Comparison of ENCODE assay signal across 8 cellular contexts in genomic region chr15:55993804-55994539, GRCh38. TPM values are rescaled to one million over a fixed set of nuclear protein-coding genes. Genes with fewer than 3 reads are reported as not detected.
A peak's percentile ranks its signal among the peaks of the same experiment; 100 is the strongest.
DNase-seq lines count a peak whose midpoint lies in the region; ATAC-seq and TF ChIP-seq lines count a peak whose summit lies in the region.

No MANE protein-coding gene starts in this region.

- H3K4me3 Mint-ChIP-seq in stimulated activated naive B cell treated with anti-CD40 and anti-IgM and Interleukin-4, amounts not matched to agents 10 μg/mL and 1 μg/mL and 100 μg/mL, for 72 hours = peak overlapping the region; percentile 41 to 95

- in situ Hi-C loops in mammary epithelial cell (cut with MboI; ENCODE audit: low sequenced_read_pairs in 2 of 2) = loop anchor here (5.0 kb wide), 2 partner anchors 43 to 53 kb away; no protein-coding TSS in a partner anchor

- peaks cover 34% of the 10 kb centered on the region for H3K4me1 ChIP-seq in mammary epithelial cell (ENCODE audit: insufficient read depth, low read length)

- CTCF ChIA-PET in mammary epithelial cell (lab: Charles Lee; ENCODE audit: low non-redundant PET) = interaction anchor here (0.7 kb wide), 3 partner anchors 122 to 345 kb away, joined by 3 to 20 read pairs (median 5); no protein-coding TSS in a partner anchor

- no peaks in the 10 kb centered on the region for H3K9me3 ChIP-seq in mammary epithelial cell (replicated peaks; ENCODE audit: insufficient read depth, low read length)

- intact Hi-C loops in mammary epithelial cell (cut with micrococcal nuclease) (loop anchor here (1.0 to 2.0 kb wide), 3 partner anchors 46 to 97 kb away; no protein-coding TSS in a partner anchor), posterior vena cava (cut with DNase I) (no loop called here)

- H4K20me1 ChIP-seq in mammary epithelial cell (ENCODE audit: insufficient read depth, low read length) = no peaks in the 10 kb centered on the region

- TSS peak; percentile 44 for BruUV-seq in mammary epithelial cell (replicated peaks; lab: Mats Ljungman, UMichigan)

- H3K27ac ChIP-seq in mammary epithelial cell (ENCODE audit: insufficient read depth, low read depth, low read length) = peak overlapping the region; percentile 92

- no peaks in the 10 kb centered on the region for H3K9me3 Mint-ChIP-seq in stimulated activated naive B cell treated with anti-CD40 and anti-IgM and Interleukin-4, amounts not matched to agents 10 μg/mL and 1 μg/mL and 100 μg/mL, for 72 hours

- 2% methylated on average over 8 of the region's 41 CpGs for WGBS in mammary epithelial cell (ENCODE audit: low coverage, missing lambda C conversion rate)

- peak; percentile 3 to 28 for TF ChIP-seq CTCF in mammary epithelial cell (conservative IDR thresholded peaks at IDR 0.05 in 1 of 2, IDR thresholded peaks at IDR 0.05 in 1 of 2; ENCODE audit: extremely low read depth in 1 of 2, insufficient read depth in 1 of 2, low read depth in 1 of 2, low read length in 2 of 2)
- TF ChIP-seq CTCF in kidney epithelial cell (IDR thresholded peaks at IDR 0.05; ENCODE audit: insufficient read depth, low read length, poor library complexity, severe bottlenecking) = peak; percentile 13

- H3K79me2 ChIP-seq in mammary epithelial cell (ENCODE audit: insufficient read depth, low read length) = peaks cover 44% of the 10 kb centered on the region

- peaks cover 17 to 36% of the 10 kb centered on the region in 2 donors for H3K27me3 Mint-ChIP-seq in stimulated activated naive B cell treated with anti-CD40 and anti-IgM and Interleukin-4, amounts not matched to agents 10 μg/mL and 1 μg/mL and 100 μg/mL, for 72 hours

- dilution Hi-C loops in mammary epithelial cell (cut with HindIII; ENCODE audit: low sequenced_read_pairs) = no loop called here

- peak overlapping the region; percentile 79 for H3K9ac ChIP-seq in mammary epithelial cell (ENCODE audit: insufficient read depth, low read length)

- H3K4me3 ChIP-seq in mammary epithelial cell (replicated peaks in 1 of 3; ENCODE audit: insufficient read depth in 1 of 3, low read depth in 2 of 3, low read length in 3 of 3) (peak overlapping the region; percentile 69 to 93 (median 89)), kidney epithelial cell (ENCODE audit: low read depth, low read length) (peak overlapping the region; percentile 69)

- peak overlapping the region; percentile 94 for H3K4me2 ChIP-seq in mammary epithelial cell (ENCODE audit: insufficient read depth, low read depth, low read length)

- H3K27ac Mint-ChIP-seq in stimulated activated naive B cell treated with anti-CD40 and anti-IgM and Interleukin-4, amounts not matched to agents 10 μg/mL and 1 μg/mL and 100 μg/mL, for 72 hours = no peak overlapping the region

- H3K27me3 ChIP-seq in mammary epithelial cell (ENCODE audit: insufficient read depth, low read length) (no peaks in the 10 kb centered on the region), kidney epithelial cell (ENCODE audit: control insufficient read depth, insufficient read depth, low read length) (no peaks in the 10 kb centered on the region)

- H3K36me3 ChIP-seq in mammary epithelial cell (ENCODE audit: insufficient read depth, low read length) = no peaks in the 10 kb centered on the region
- H3K36me3 ChIP-seq in kidney epithelial cell (ENCODE audit: control insufficient read depth, insufficient read depth, low read length) = no peaks in the 10 kb centered on the region

- H3K4me1 Mint-ChIP-seq in stimulated activated naive B cell treated with anti-CD40 and anti-IgM and Interleukin-4, amounts not matched to agents 10 μg/mL and 1 μg/mL and 100 μg/mL, for 72 hours = peaks cover 0 to 8% of the 10 kb centered on the region in 2 donors

- ATAC-seq in GM21619 (IDR thresholded peaks at IDR 0.05; ENCODE audit: unreplicated experiment) (peak; percentile 3), HG02840 (IDR thresholded peaks at IDR 0.05; ENCODE audit: low FRiP score, unreplicated experiment) (no peak)
- no peak for ATAC-seq in stimulated activated naive B cell treated with anti-CD40 and anti-IgM and Interleukin-4, amounts not matched to agents 10 μg/mL and 1 μg/mL and 100 μg/mL, for 72 hours (replicated peaks)

- H2AFZ ChIP-seq in mammary epithelial cell (ENCODE audit: low read depth, low read length) = peak overlapping the region; percentile 97

- H3K36me3 Mint-ChIP-seq in stimulated activated naive B cell treated with anti-CD40 and anti-IgM and Interleukin-4, amounts not matched to agents 10 μg/mL and 1 μg/mL and 100 μg/mL, for 72 hours = no peaks in the 10 kb centered on the region

- peak; percentile 60 for DNase-seq in COR-L47 (lab: John Stamatoyannopoulos, UW)
- DNase-seq in NCI-H526 treated with DMSO at 0.1 percent for 48 hours (lab: John Stamatoyannopoulos, UW) = peak; percentile 57
- DNase-seq in mammary epithelial cell = peak; percentile 46
- no peak for DNase-seq in kidney epithelial cell (ENCODE audit: low read depth)
- DNase-seq in stimulated activated naive B cell treated with anti-CD40 and anti-IgM and Interleukin-4, amounts not matched to agents 10 μg/mL and 1 μg/mL and 100 μg/mL, for 72 hours = no peak
- no peak for DNase-seq in posterior vena cava (ENCODE audit: low spot score)

RNA-seq across cellular contexts. Expression of gene NEDD4, which starts 0.6 kb away (rescaled TPM):
- total RNA-seq in mammary epithelial cell (10 to 100 TPM; 27.5 to 31.6 TPM), kidney epithelial cell (26.8 and 28.0 TPM in 2 replicates), posterior vena cava (10 to 100 TPM; 13.7 to 22.6 TPM)
- polyA plus RNA-seq in mammary epithelial cell = 13.2 TPM
- polyA minus RNA-seq in mammary epithelial cell = 15.8 TPM

Comparison
In these comparisons a context has a peak if more than half of its experiments do, and no peak if none do; other contexts are left out.
1. DNase-seq: peak in COR-L47 (single experiment), NCI-H526 treated with DMSO at 0.1 percent for 48 hours (single experiment) and mammary epithelial cell (single experiment); none in kidney epithelial cell (single experiment), stimulated activated naive B cell treated with anti-CD40 and anti-IgM and Interleukin-4, amounts not matched to agents 10 μg/mL and 1 μg/mL and 100 μg/mL, for 72 hours (single experiment) and posterior vena cava (single experiment).